In genomic region chrX:102659790-102660757, GRCh38 we compare ENCODE assay signal across 1 cellular context.
TF ChIP-seq lines count a peak whose summit lies in the region.

No MANE protein-coding gene starts in this region.

TF ChIP-seq in K562, 482 proteins besides CTCF, POLR2A, EP300 and RAD21 (continued from another document and continues in another):
- TF ChIP-seq MNT (conservative IDR thresholded peaks at IDR 0.05) (peak; percentile 77 to 88), KLF6 (CRISPR knock-in tag; IDR thresholded peaks at IDR 0.05; ENCODE audit: borderline replicate concordance) (no peak), PCBP2 (IDR thresholded peaks at IDR 0.05; ENCODE audit: low read depth, low read length, poor library complexity, severe bottlenecking) (no peak), EHMT2 (IDR thresholded peaks at IDR 0.05) (no peak), SRSF9 (IDR thresholded peaks at IDR 0.05; ENCODE audit: borderline replicate concordance, low read depth, low read length) (no peak), ZBTB11 (CRISPR knock-in tag; IDR thresholded peaks at IDR 0.05) (no peak), SAFB2 (IDR thresholded peaks at IDR 0.05; ENCODE audit: borderline replicate concordance, low read depth, low read length, severe bottlenecking) (no peak), PPARD (CRISPR knock-in tag; IDR thresholded peaks at IDR 0.05) (no peak), SREBF1 (IDR thresholded peaks at IDR 0.05; ENCODE audit: borderline replicate concordance, low read depth, low read length) (no peak), POLR2G (IDR thresholded peaks at IDR 0.05; ENCODE audit: low read depth, low read length) (peak; percentile 58), RBM15 (IDR thresholded peaks at IDR 0.05; ENCODE audit: insufficient read depth, low read length) (no peak), ARNT (IDR thresholded peaks at IDR 0.05) (no peak), POLR3A (IDR thresholded peaks at IDR 0.05; ENCODE audit: borderline replicate concordance, extremely low read depth, insufficient read depth, insufficient read length) (no peak), RUNX1 (IDR thresholded peaks at IDR 0.05; ENCODE audit: low read depth) (no peak), FOS (IDR thresholded peaks at IDR 0.05; ENCODE audit: extremely low read depth, insufficient read length) (peak; percentile 74), TBL1XR1 (IDR thresholded peaks at IDR 0.05; ENCODE audit: low read length in 2 of 2) (no peak), XRCC3 (IDR thresholded peaks at IDR 0.05) (no peak), ZBED1 (IDR thresholded peaks at IDR 0.05) (no peak), ZNF24 (IDR thresholded peaks at IDR 0.05) (no peak), ATF4 (CRISPR knock-in tag; IDR thresholded peaks at IDR 0.05) (no peak), ZSCAN32 (CRISPR knock-in tag; IDR thresholded peaks at IDR 0.05) (no peak), CHCHD3 (CRISPR knock-in tag; IDR thresholded peaks at IDR 0.05) (no peak), E2F5 (CRISPR knock-in tag; IDR thresholded peaks at IDR 0.05) (no peak), ZNF3 (CRISPR knock-in tag; IDR thresholded peaks at IDR 0.05) (no peak), TAF9B (IDR thresholded peaks at IDR 0.05; ENCODE audit: partially characterized antibody) (no peak), ZNF785 (CRISPR knock-in tag; IDR thresholded peaks at IDR 0.05) (no peak), OTX1 (CRISPR knock-in tag; IDR thresholded peaks at IDR 0.05) (no peak), TCF7 (IDR thresholded peaks at IDR 0.05; ENCODE audit: borderline replicate concordance) (no peak), ZNF224 (CRISPR knock-in tag; IDR thresholded peaks at IDR 0.05) (no peak), PHB (CRISPR knock-in tag; IDR thresholded peaks at IDR 0.05) (no peak), E2F6 (IDR thresholded peaks at IDR 0.05; ENCODE audit: borderline replicate concordance in 1 of 2, extremely low read depth in 1 of 2, insufficient read depth in 1 of 2, insufficient read length in 1 of 2, low read depth in 1 of 2, low read length in 1 of 2, poor library complexity in 1 of 2, severe bottlenecking in 1 of 2) (peak; percentile 34 to 81), FOXJ3 (CRISPR knock-in tag; IDR thresholded peaks at IDR 0.05) (no peak)
- TF ChIP-seq, protein P1, sequence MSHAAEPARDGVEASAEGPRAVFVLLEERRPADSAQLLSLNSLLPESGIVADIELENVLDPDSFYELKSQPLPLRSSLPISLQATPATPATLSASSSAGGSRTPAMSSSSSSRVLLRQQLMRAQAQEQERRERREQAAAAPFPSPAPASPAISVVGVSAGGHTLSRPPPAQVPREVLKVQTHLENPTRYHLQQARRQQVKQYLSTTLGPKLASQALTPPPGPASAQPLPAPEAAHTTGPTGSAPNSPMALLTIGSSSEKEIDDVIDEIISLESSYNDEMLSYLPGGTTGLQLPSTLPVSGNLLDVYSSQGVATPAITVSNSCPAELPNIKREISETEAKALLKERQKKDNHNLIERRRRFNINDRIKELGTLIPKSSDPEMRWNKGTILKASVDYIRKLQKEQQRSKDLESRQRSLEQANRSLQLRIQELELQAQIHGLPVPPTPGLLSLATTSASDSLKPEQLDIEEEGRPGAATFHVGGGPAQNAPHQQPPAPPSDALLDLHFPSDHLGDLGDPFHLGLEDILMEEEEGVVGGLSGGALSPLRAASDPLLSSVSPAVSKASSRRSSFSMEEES (CRISPR knock-in tag; IDR thresholded peaks at IDR 0.05): peak; percentile 98
- TF ChIP-seq, protein P2, sequence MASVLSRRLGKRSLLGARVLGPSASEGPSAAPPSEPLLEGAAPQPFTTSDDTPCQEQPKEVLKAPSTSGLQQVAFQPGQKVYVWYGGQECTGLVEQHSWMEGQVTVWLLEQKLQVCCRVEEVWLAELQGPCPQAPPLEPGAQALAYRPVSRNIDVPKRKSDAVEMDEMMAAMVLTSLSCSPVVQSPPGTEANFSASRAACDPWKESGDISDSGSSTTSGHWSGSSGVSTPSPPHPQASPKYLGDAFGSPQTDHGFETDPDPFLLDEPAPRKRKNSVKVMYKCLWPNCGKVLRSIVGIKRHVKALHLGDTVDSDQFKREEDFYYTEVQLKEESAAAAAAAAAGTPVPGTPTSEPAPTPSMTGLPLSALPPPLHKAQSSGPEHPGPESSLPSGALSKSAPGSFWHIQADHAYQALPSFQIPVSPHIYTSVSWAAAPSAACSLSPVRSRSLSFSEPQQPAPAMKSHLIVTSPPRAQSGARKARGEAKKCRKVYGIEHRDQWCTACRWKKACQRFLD (CRISPR knock-in tag; IDR thresholded peaks at IDR 0.05): no peak
- TF ChIP-seq, protein P3, sequence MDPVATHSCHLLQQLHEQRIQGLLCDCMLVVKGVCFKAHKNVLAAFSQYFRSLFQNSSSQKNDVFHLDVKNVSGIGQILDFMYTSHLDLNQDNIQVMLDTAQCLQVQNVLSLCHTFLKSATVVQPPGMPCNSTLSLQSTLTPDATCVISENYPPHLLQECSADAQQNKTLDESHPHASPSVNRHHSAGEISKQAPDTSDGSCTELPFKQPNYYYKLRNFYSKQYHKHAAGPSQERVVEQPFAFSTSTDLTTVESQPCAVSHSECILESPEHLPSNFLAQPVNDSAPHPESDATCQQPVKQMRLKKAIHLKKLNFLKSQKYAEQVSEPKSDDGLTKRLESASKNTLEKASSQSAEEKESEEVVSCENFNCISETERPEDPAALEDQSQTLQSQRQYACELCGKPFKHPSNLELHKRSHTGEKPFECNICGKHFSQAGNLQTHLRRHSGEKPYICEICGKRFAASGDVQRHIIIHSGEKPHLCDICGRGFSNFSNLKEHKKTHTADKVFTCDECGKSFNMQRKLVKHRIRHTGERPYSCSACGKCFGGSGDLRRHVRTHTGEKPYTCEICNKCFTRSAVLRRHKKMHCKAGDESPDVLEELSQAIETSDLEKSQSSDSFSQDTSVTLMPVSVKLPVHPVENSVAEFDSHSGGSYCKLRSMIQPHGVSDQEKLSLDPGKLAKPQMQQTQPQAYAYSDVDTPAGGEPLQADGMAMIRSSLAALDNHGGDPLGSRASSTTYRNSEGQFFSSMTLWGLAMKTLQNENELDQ (CRISPR knock-in tag; IDR thresholded peaks at IDR 0.05; ENCODE audit: borderline replicate concordance): no peak
- TF ChIP-seq, protein P4, sequence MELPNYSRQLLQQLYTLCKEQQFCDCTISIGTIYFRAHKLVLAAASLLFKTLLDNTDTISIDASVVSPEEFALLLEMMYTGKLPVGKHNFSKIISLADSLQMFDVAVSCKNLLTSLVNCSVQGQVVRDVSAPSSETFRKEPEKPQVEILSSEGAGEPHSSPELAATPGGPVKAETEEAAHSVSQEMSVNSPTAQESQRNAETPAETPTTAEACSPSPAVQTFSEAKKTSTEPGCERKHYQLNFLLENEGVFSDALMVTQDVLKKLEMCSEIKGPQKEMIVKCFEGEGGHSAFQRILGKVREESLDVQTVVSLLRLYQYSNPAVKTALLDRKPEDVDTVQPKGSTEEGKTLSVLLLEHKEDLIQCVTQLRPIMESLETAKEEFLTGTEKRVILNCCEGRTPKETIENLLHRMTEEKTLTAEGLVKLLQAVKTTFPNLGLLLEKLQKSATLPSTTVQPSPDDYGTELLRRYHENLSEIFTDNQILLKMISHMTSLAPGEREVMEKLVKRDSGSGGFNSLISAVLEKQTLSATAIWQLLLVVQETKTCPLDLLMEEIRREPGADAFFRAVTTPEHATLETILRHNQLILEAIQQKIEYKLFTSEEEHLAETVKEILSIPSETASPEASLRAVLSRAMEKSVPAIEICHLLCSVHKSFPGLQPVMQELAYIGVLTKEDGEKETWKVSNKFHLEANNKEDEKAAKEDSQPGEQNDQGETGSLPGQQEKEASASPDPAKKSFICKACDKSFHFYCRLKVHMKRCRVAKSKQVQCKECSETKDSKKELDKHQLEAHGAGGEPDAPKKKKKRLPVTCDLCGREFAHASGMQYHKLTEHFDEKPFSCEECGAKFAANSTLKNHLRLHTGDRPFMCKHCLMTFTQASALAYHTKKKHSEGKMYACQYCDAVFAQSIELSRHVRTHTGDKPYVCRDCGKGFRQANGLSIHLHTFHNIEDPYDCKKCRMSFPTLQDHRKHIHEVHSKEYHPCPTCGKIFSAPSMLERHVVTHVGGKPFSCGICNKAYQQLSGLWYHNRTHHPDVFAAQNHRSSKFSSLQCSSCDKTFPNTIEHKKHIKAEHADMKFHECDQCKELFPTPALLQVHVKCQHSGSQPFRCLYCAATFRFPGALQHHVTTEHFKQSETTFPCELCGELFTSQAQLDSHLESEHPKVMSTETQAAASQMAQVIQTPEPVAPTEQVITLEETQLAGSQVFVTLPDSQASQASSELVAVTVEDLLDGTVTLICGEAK (IDR thresholded peaks at IDR 0.05): no peak
- TF ChIP-seq, protein P4 (CRISPR knock-in tag; IDR thresholded peaks at IDR 0.05): no peak
- TF ChIP-seq, protein P5, sequence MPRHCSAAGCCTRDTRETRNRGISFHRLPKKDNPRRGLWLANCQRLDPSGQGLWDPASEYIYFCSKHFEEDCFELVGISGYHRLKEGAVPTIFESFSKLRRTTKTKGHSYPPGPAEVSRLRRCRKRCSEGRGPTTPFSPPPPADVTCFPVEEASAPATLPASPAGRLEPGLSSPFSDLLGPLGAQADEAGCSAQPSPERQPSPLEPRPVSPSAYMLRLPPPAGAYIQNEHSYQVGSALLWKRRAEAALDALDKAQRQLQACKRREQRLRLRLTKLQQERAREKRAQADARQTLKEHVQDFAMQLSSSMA (CRISPR knock-in tag; IDR thresholded peaks at IDR 0.05): no peak
